In the genomic region with DNA sequence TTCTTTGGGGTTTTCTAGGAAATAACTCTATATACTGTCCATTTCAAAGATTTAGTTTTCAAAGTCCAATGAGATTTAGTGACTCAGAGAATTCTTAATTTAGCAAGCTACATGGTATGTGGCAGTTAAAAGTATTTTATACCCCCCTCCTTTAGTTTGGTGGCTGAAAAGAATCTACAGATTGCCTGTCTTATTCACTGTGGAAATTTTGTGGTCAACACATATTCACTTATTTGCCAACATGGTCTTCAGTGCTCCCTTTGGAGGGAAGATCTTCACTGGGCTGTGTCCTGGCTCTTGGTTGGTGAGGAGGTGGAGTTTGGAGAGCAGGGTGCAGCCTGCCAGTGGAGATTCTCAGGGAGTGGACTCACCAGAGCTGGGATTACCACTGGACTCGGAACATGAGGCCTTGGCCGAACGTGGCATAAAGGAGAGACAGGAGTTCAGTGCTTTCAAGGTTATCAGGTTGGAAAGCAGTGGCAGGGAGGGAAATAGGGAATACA, we compare ENCODE assay signal across 17 cellular contexts. TPM values are rescaled to one million over a fixed set of nuclear protein-coding genes. Genes with fewer than 3 reads are reported as not detected.
A peak's percentile ranks its signal among the peaks of the same experiment; 100 is the strongest.
DNase-seq lines count a peak whose midpoint lies in the region; ATAC-seq and TF ChIP-seq lines count a peak whose summit lies in the region.
"Had no signal": no experiment of that assay in that cellular context is flagged by ENCODE, and none has a peak within 500 bp of the region (broad histone marks: within the 10 kb centered on the region; RNA-seq: fewer than 3 reads in every experiment).

No MANE protein-coding gene starts in this region.

- no peak for TF ChIP-seq EP300 in esophagus muscularis mucosa (IDR thresholded peaks at IDR 0.05)

- TF ChIP-seq POLR2A in esophagus muscularis mucosa (IDR thresholded peaks at IDR 0.05; ENCODE audit: low read depth): no peak

- H3K4me1 ChIP-seq in esophagus muscularis mucosa (peaks cover 39 to 53% (median 51%) of the 10 kb centered on the region in 4 donors), mesodermal cell (ENCODE audit: control insufficient read depth, insufficient read depth, low read length, poor library complexity, severe bottlenecking) (peaks cover 17% of the 10 kb centered on the region)
- H3K4me1 ChIP-seq in effector memory CD4-positive, alpha-beta T cell (ENCODE audit: control insufficient read depth, insufficient read depth, low read length, poor library complexity, severe bottlenecking): no peaks in the 10 kb centered on the region

- 59% methylated on average over 3 of the region's 3 CpGs for WGBS in esophagus muscularis mucosa
- 97% methylated on average over 3 of the region's 3 CpGs for WGBS in mesodermal cell (ENCODE audit: insufficient coverage in 2 of 2), 2 experiments

- H3K36me3 Mint-ChIP-seq in activated CD8-positive, alpha-beta T cell treated with anti-CD3 and anti-CD28 coated beads, Interleukin-2, amount 10 ng/mL, durations not matched to agents 7 days and 5 days (ENCODE audit: low read depth): no peaks in the 10 kb centered on the region
- H3K36me3 Mint-ChIP-seq: activated naive CD4-positive, alpha-beta T cell treated with anti-CD3 and anti-CD28 coated beads, Interleukin-2, amount 10 ng/mL, durations not matched to agents 7 days and 5 days; natural killer cell treated with Interleukin-12 subunit alpha and Interleukin-12 subunit beta and Interleukin-15 and Interleukin-18, amount 100 ng/mL, for 72 hours had no signal

- no peaks in the 10 kb centered on the region for H3K9me3 Mint-ChIP-seq in activated CD8-positive, alpha-beta T cell treated with anti-CD3 and anti-CD28 coated beads, Interleukin-2, amount 10 ng/mL, durations not matched to agents 7 days and 5 days (ENCODE audit: insufficient read depth)
- H3K9me3 Mint-ChIP-seq: activated CD4-positive, alpha-beta memory T cell treated with anti-CD3 and anti-CD28 coated beads, Interleukin-2, amount 10 ng/mL, durations not matched to agents 7 days and 5 days; activated naive CD4-positive, alpha-beta T cell treated with anti-CD3 and anti-CD28 coated beads, Interleukin-2, amount 10 ng/mL, durations not matched to agents 7 days and 5 days; endodermal cell; natural killer cell treated with Interleukin-12 subunit alpha and Interleukin-12 subunit beta and Interleukin-15 and Interleukin-18, amount 100 ng/mL, for 72 hours had no signal

- intact Hi-C loops in esophagus muscularis mucosa (cut with DNase I): no loop called here

- H3K4me3 ChIP-seq in esophagus muscularis mucosa (no peak overlapping the region), mesodermal cell (ENCODE audit: extremely low read depth, insufficient read depth, low read length, poor library complexity, severe bottlenecking) (no peak overlapping the region)
- H3K4me3 ChIP-seq in effector memory CD4-positive, alpha-beta T cell (ENCODE audit: insufficient read depth, low read depth, low read length, poor library complexity, severe bottlenecking): no peak overlapping the region
- H3K4me3 ChIP-seq: A549 had no signal

- CTCF ChIA-PET in activated CD8-positive, alpha-beta T cell treated with anti-CD3 and anti-CD28 coated beads, Interleukin-2, amount 10 ng/mL, durations not matched to agents 7 days and 5 days (lab: Charles Lee): no interaction called here

- no peak for ATAC-seq in activated CD8-positive, alpha-beta T cell treated with anti-CD3 and anti-CD28 coated beads, Interleukin-2, amount 10 ng/mL, durations not matched to agents 7 days and 5 days
- ATAC-seq in HG03342 (IDR thresholded peaks at IDR 0.05; ENCODE audit: unreplicated experiment): no peak
- ATAC-seq in HG02938 (IDR thresholded peaks at IDR 0.05; ENCODE audit: unreplicated experiment): no peak
- ATAC-seq: natural killer cell treated with Interleukin-12 subunit alpha and Interleukin-12 subunit beta and Interleukin-15 and Interleukin-18, amount 100 ng/mL, for 72 hours had no signal

- H3K36me3 ChIP-seq in esophagus muscularis mucosa (no peaks in the 10 kb centered on the region), mesodermal cell (ENCODE audit: control insufficient read depth, insufficient read depth, low read length) (peaks cover 51% of the 10 kb centered on the region)
- no peaks in the 10 kb centered on the region for H3K36me3 ChIP-seq in effector memory CD4-positive, alpha-beta T cell (ENCODE audit: control insufficient read depth, insufficient read depth, low read length)

- no peak overlapping the region for H3K4me3 Mint-ChIP-seq in activated CD8-positive, alpha-beta T cell treated with anti-CD3 and anti-CD28 coated beads, Interleukin-2, amount 10 ng/mL, durations not matched to agents 7 days and 5 days
- H3K4me3 Mint-ChIP-seq: activated CD4-positive, alpha-beta memory T cell treated with anti-CD3 and anti-CD28 coated beads, Interleukin-2, amount 10 ng/mL, durations not matched to agents 7 days and 5 days; activated naive CD4-positive, alpha-beta T cell treated with anti-CD3 and anti-CD28 coated beads, Interleukin-2, amount 10 ng/mL, durations not matched to agents 7 days and 5 days; endodermal cell; natural killer cell treated with Interleukin-12 subunit alpha and Interleukin-12 subunit beta and Interleukin-15 and Interleukin-18, amount 100 ng/mL, for 72 hours had no signal

- H3K4me1 Mint-ChIP-seq in activated CD8-positive, alpha-beta T cell treated with anti-CD3 and anti-CD28 coated beads, Interleukin-2, amount 10 ng/mL, durations not matched to agents 7 days and 5 days (ENCODE audit: low read depth): no peaks in the 10 kb centered on the region
- H3K4me1 Mint-ChIP-seq: activated CD4-positive, alpha-beta memory T cell treated with anti-CD3 and anti-CD28 coated beads, Interleukin-2, amount 10 ng/mL, durations not matched to agents 7 days and 5 days; activated naive CD4-positive, alpha-beta T cell treated with anti-CD3 and anti-CD28 coated beads, Interleukin-2, amount 10 ng/mL, durations not matched to agents 7 days and 5 days; endodermal cell had no signal

- no peak for TF ChIP-seq CTCF in esophagus muscularis mucosa (IDR thresholded peaks at IDR 0.05)

- H3K27ac Mint-ChIP-seq in activated CD8-positive, alpha-beta T cell treated with anti-CD3 and anti-CD28 coated beads, Interleukin-2, amount 10 ng/mL, durations not matched to agents 7 days and 5 days: no peak overlapping the region
- H3K27ac Mint-ChIP-seq: activated CD4-positive, alpha-beta memory T cell treated with anti-CD3 and anti-CD28 coated beads, Interleukin-2, amount 10 ng/mL, durations not matched to agents 7 days and 5 days; activated naive CD4-positive, alpha-beta T cell treated with anti-CD3 and anti-CD28 coated beads, Interleukin-2, amount 10 ng/mL, durations not matched to agents 7 days and 5 days; natural killer cell treated with Interleukin-12 subunit alpha and Interleukin-12 subunit beta and Interleukin-15 and Interleukin-18, amount 100 ng/mL, for 72 hours had no signal

- H3K27me3 Mint-ChIP-seq in activated CD8-positive, alpha-beta T cell treated with anti-CD3 and anti-CD28 coated beads, Interleukin-2, amount 10 ng/mL, durations not matched to agents 7 days and 5 days (ENCODE audit: low read depth): peaks cover 3% of the 10 kb centered on the region

- H3K9me3 ChIP-seq in esophagus muscularis mucosa (no peaks in the 10 kb centered on the region), mesodermal cell (ENCODE audit: control insufficient read depth, low read length) (peaks cover 11% of the 10 kb centered on the region)
- no peaks in the 10 kb centered on the region for H3K9me3 ChIP-seq in effector memory CD4-positive, alpha-beta T cell (ENCODE audit: control insufficient read depth, low read length)
- H3K9me3 ChIP-seq: A549 had no signal

- peak; percentile 42 for DNase-seq in A172 (ENCODE audit: low spot score)
- DNase-seq in LHCN-M2 (ENCODE audit: low read depth): peak; percentile 77
- no peak for DNase-seq in esophagus muscularis mucosa (ENCODE audit: extremely low spot score)
- no peak for DNase-seq in activated CD8-positive, alpha-beta T cell treated with anti-CD3 and anti-CD28 coated beads, Interleukin-2, amount 10 ng/mL, durations not matched to agents 7 days and 5 days
- no peak for DNase-seq in effector memory CD4-positive, alpha-beta T cell
- DNase-seq: activated CD4-positive, alpha-beta memory T cell treated with anti-CD3 and anti-CD28 coated beads, Interleukin-2, amount 10 ng/mL, durations not matched to agents 7 days and 5 days; activated naive CD4-positive, alpha-beta T cell treated with anti-CD3 and anti-CD28 coated beads, Interleukin-2, amount 10 ng/mL, durations not matched to agents 7 days and 5 days; DMS79 treated with DMSO at 0.1 percent for 48 hours; NCI-H1694 treated with DMSO at 0.1 percent for 48 hours; NK-92 treated with Interleukin-12 subunit alpha and Interleukin-12 subunit beta, amount 100 ng/mL, for 24 hours; SW 1271 had no signal

- H3K27ac ChIP-seq in esophagus muscularis mucosa (replicated peaks in 1 of 4): peak overlapping the region; percentile 57 to 74 (median 60)
- peak overlapping the region; percentile 7 for H3K27ac ChIP-seq in mesodermal cell (ENCODE audit: low read depth, low read length, severe bottlenecking)
- no peak overlapping the region for H3K27ac ChIP-seq in effector memory CD4-positive, alpha-beta T cell (ENCODE audit: insufficient read depth, low read length, poor library complexity, severe bottlenecking)
- H3K27ac ChIP-seq: A549 had no signal

- POLR2A ChIA-PET in activated CD8-positive, alpha-beta T cell treated with anti-CD3 and anti-CD28 coated beads, Interleukin-2, amount 10 ng/mL, durations not matched to agents 7 days and 5 days (lab: Charles Lee): no interaction called here

- H3K27me3 ChIP-seq in esophagus muscularis mucosa: no peaks in the 10 kb centered on the region
- no peaks in the 10 kb centered on the region for H3K27me3 ChIP-seq in effector memory CD4-positive, alpha-beta T cell (replicated peaks; ENCODE audit: control insufficient read depth, insufficient read depth, low read length, poor library complexity, severe bottlenecking)

RNA-seq across cellular contexts. Expression of a gene that starts 39.8 kb away (rescaled TPM):
- 2.3 and 9.5 TPM in 2 replicates for total RNA-seq in A172 (2014; rRNA removed; shearing (Covaris generic))
- 9.2 and 12.3 TPM in 2 replicates for total RNA-seq in LHCN-M2 (2014; rRNA removed)
- 8.9 TPM for polyA plus RNA-seq in LHCN-M2 (2012)
- total RNA-seq in esophagus muscularis mucosa: 100 to 1,000 TPM in 2 of 4 donors, 10 to 100 TPM in 2; 76.8 to 123 (median 97.0) TPM
- polyA plus RNA-seq in mesodermal cell (2013, experiment 1 of 2): 19.8 TPM
- polyA plus RNA-seq in mesodermal cell (2013, experiment 2 of 2): 20.1 TPM
- total RNA-seq in activated CD8-positive, alpha-beta T cell treated with anti-CD3 and anti-CD28 coated beads, Interleukin-2, amount 10 ng/mL, durations not matched to agents 7 days and 5 days: 1 to 10 TPM; 3.6 to 3.9 TPM

Comparison
In these comparisons a context has a peak if more than half of its experiments do, and no peak if none do; other contexts are left out.
1. DNase-seq: peak in A172 (single experiment) and LHCN-M2 (single experiment); none in esophagus muscularis mucosa (single experiment), activated CD8-positive, alpha-beta T cell treated with anti-CD3 and anti-CD28 coated beads, Interleukin-2, amount 10 ng/mL, durations not matched to agents 7 days and 5 days (single experiment) and effector memory CD4-positive, alpha-beta T cell (0 of 3).